In the genomic region with DNA sequence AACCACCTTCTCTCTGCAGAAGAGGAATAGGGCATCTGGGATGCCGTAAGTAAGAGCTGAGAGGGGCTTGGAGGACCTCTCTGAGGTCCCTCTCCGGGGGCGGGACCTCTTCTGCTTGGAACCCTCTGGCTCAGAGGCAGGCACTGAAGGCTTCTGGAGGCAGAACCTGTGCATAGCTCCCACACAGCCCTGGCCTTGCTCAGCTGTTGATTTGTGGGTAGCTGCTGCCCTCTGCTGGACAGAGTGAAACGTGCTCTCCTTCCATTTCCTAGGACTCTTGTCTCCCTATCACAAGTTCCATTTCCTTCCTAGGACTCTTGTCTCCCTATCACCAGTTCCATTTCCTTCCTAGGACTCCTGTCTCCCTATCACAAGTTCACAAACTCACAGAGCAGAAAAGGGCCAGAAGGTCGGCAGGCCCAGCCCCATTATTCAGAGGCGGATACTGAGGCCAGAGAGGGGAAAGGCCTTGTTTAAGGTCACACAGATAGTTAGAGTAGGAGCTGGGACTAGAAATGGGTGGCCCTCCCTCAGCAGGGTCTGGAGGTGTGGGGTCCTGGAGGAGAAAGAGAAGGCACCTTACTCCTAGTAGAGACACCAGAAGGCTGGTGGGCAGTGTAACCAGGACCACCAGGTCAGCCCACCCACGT, we compare ENCODE assay signal across 1 cellular context.
TF ChIP-seq lines count a peak whose summit lies in the region.

No MANE protein-coding gene starts in this region.

TF ChIP-seq in endothelial cell of umbilical vein, 7 proteins besides CTCF, POLR2A, EP300 and RAD21 (continued from another document):
- TF ChIP-seq POLR2AphosphoS5 (IDR thresholded peaks at IDR 0.05; ENCODE audit: insufficient read depth, low read depth, low read length) = no peak
- no peak for TF ChIP-seq EZH2 (IDR thresholded peaks at IDR 0.05; ENCODE audit: borderline replicate concordance, low read depth, low read length, severe bottlenecking)
- TF ChIP-seq, protein P1, sequence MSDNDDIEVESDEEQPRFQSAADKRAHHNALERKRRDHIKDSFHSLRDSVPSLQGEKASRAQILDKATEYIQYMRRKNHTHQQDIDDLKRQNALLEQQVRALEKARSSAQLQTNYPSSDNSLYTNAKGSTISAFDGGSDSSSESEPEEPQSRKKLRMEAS (IDR thresholded peaks at IDR 0.05; ENCODE audit: insufficient read depth, insufficient read length) = no peak
